ENCODE assay signal across 10 cellular contexts in genomic region chr3:106025151-106025722, GRCh38.
A peak's percentile ranks its signal among the peaks of the same experiment; 100 is the strongest.
DNase-seq lines count a peak whose midpoint lies in the region; ATAC-seq and TF ChIP-seq lines count a peak whose summit lies in the region.
"Had no signal": no experiment of that assay in that cellular context is flagged by ENCODE, and none has a peak within 500 bp of the region (broad histone marks: within the 10 kb centered on the region; RNA-seq: fewer than 3 reads in every experiment).

No MANE protein-coding gene starts in this region.

- peaks cover 16% of the 10 kb centered on the region for H3K4me1 ChIP-seq in GM23248 (ENCODE audit: insufficient read depth)
- no peaks in the 10 kb centered on the region for H3K4me1 ChIP-seq in parathyroid adenoma

- H3K4me1 Mint-ChIP-seq in nephron progenitor cell, result peaks cover 9% of the 10 kb centered on the region
- peaks cover 3 to 7% of the 10 kb centered on the region in 2 donors for H3K4me1 Mint-ChIP-seq in natural killer cell treated with Interleukin-12 subunit alpha and Interleukin-12 subunit beta and Interleukin-15 and Interleukin-18, amount 100 ng/mL, for 72 hours (ENCODE audit: low read depth in 2 of 2)

- H3K9me2 ChIP-seq in GM23248 (ENCODE audit: insufficient read depth), result no peaks in the 10 kb centered on the region

- H3K9me3 ChIP-seq in GM23248 (ENCODE audit: low read depth) (no peaks in the 10 kb centered on the region), parathyroid adenoma (ENCODE audit: control insufficient read depth, low read length) (no peaks in the 10 kb centered on the region)

- H3K4me2 ChIP-seq in GM23248 (ENCODE audit: unreplicated experiment) (peak overlapping the region; percentile 23), parathyroid adenoma (ENCODE audit: low read length) (no peak overlapping the region)

- TF ChIP-seq CTCF in parathyroid adenoma (IDR thresholded peaks at IDR 0.05), result no peak
- no peak for TF ChIP-seq CTCF in nephron progenitor cell (IDR thresholded peaks at IDR 0.05)
- TF ChIP-seq CTCF in GM13976 (IDR thresholded peaks at IDR 0.05; ENCODE audit: borderline replicate concordance, control extremely low read depth, extremely low read depth, insufficient read depth, missing control alignments), result no peak

- H3K4me3 ChIP-seq in GM23248, result no peak overlapping the region
- no peak overlapping the region for H3K4me3 ChIP-seq in parathyroid adenoma (ENCODE audit: low read depth, low read length)

- no peaks in the 10 kb centered on the region for H3K36me3 Mint-ChIP-seq in nephron progenitor cell (ENCODE audit: low read depth)
- no peaks in the 10 kb centered on the region for H3K36me3 Mint-ChIP-seq in natural killer cell treated with Interleukin-12 subunit alpha and Interleukin-12 subunit beta and Interleukin-15 and Interleukin-18, amount 100 ng/mL, for 72 hours

- DNase-seq in GM23248 (peak; percentile 32), NCI-H345 (lab: John Stamatoyannopoulos, UW) (peak; percentile 57), epithelial cell of prostate (ENCODE audit: low read depth, low spot score) (no peak), NCI-H526 treated with DMSO at 0.1 percent for 48 hours (lab: John Stamatoyannopoulos, UW) (no peak), nephron progenitor cell (no peak), GM13976 (ENCODE audit: low spot score) (no peak)
- DNase-seq in natural killer cell treated with Interleukin-12 subunit alpha and Interleukin-12 subunit beta and Interleukin-15 and Interleukin-18, amount 100 ng/mL, for 72 hours (ENCODE audit: low spot score), result no peak
- DNase-seq: mesendoderm, MM.1S had no signal

- ATAC-seq in natural killer cell treated with Interleukin-12 subunit alpha and Interleukin-12 subunit beta and Interleukin-15 and Interleukin-18, amount 100 ng/mL, for 72 hours, result no peak

- H3K4me3 Mint-ChIP-seq in nephron progenitor cell, result no peak overlapping the region
- no peak overlapping the region for H3K4me3 Mint-ChIP-seq in natural killer cell treated with Interleukin-12 subunit alpha and Interleukin-12 subunit beta and Interleukin-15 and Interleukin-18, amount 100 ng/mL, for 72 hours

- H2AFZ ChIP-seq in GM23248 (peak overlapping the region; percentile 85), parathyroid adenoma (peak overlapping the region; percentile 5)

- WGBS in GM23248 (ENCODE audit: low coverage in 1 of 2, low lambda C conversion rate in 2 of 2, missing lambda C conversion rate in 2 of 2), 2 experiments, result 29 to 40% methylated on average over 4 of the region's 4 CpGs

- H3K27me3 ChIP-seq in GM23248 (replicated peaks; ENCODE audit: insufficient read depth) (no peaks in the 10 kb centered on the region), parathyroid adenoma (ENCODE audit: control insufficient read depth, insufficient read depth, low read length) (no peaks in the 10 kb centered on the region)

- H3K9me3 Mint-ChIP-seq in nephron progenitor cell, result no peaks in the 10 kb centered on the region
- H3K9me3 Mint-ChIP-seq in natural killer cell treated with Interleukin-12 subunit alpha and Interleukin-12 subunit beta and Interleukin-15 and Interleukin-18, amount 100 ng/mL, for 72 hours, result no peaks in the 10 kb centered on the region

- H3K27me3 Mint-ChIP-seq in nephron progenitor cell (ENCODE audit: low read depth, poor library complexity), result no peaks in the 10 kb centered on the region
- no peaks in the 10 kb centered on the region for H3K27me3 Mint-ChIP-seq in natural killer cell treated with Interleukin-12 subunit alpha and Interleukin-12 subunit beta and Interleukin-15 and Interleukin-18, amount 100 ng/mL, for 72 hours

- peak overlapping the region; percentile 20; the same call in 1 of the 2 replicates for H3K27ac ChIP-seq in GM23248
- H3K27ac ChIP-seq in epithelial cell of prostate, result peak overlapping the region; percentile 74
- H3K27ac ChIP-seq in parathyroid adenoma, result no peak overlapping the region

- in situ Hi-C loops in GM23248 (cut with MboI) (no loop called here), GM13976 (cut with MboI; ENCODE audit: low sequenced_read_pairs, unreplicated experiment) (no loop called here)

- no peaks in the 10 kb centered on the region; the same call in 1 of the 2 replicates for H3F3A ChIP-seq in GM23248 (ENCODE audit: insufficient read depth)

- H3K79me2 ChIP-seq in GM23248 (ENCODE audit: insufficient read depth), result no peaks in the 10 kb centered on the region
- no peaks in the 10 kb centered on the region for H3K79me2 ChIP-seq in parathyroid adenoma

- H3K36me3 ChIP-seq in GM23248 (ENCODE audit: low read depth) (no peaks in the 10 kb centered on the region), parathyroid adenoma (ENCODE audit: control insufficient read depth, insufficient read depth, low read length) (no peaks in the 10 kb centered on the region)

- no peaks in the 10 kb centered on the region for H4K20me1 ChIP-seq in GM23248 (ENCODE audit: insufficient read depth)

- H3K27ac Mint-ChIP-seq in nephron progenitor cell, result no peak overlapping the region
- H3K27ac Mint-ChIP-seq in natural killer cell treated with Interleukin-12 subunit alpha and Interleukin-12 subunit beta and Interleukin-15 and Interleukin-18, amount 100 ng/mL, for 72 hours, result no peak overlapping the region

- H3K9ac ChIP-seq in GM23248 (no peak overlapping the region), parathyroid adenoma (no peak overlapping the region)

Comparison
In these comparisons a context has a peak if more than half of its experiments do, and no peak if none do; other contexts are left out.
1. DNase-seq: peak in GM23248 (single experiment) and NCI-H345 (single experiment); none in epithelial cell of prostate (single experiment), NCI-H526 treated with DMSO at 0.1 percent for 48 hours (single experiment), nephron progenitor cell (single experiment), GM13976 (single experiment) and natural killer cell treated with Interleukin-12 subunit alpha and Interleukin-12 subunit beta and Interleukin-15 and Interleukin-18, amount 100 ng/mL, for 72 hours (single experiment).